Comparison of ENCODE assay signal across 8 cellular contexts in genomic region chr2:38315707-38316333, GRCh38.
DNase-seq lines count a peak whose midpoint lies in the region; ATAC-seq and TF ChIP-seq lines count a peak whose summit lies in the region.

No MANE protein-coding gene starts in this region.

- H3K9me3 ChIP-seq in muscle layer of colon (ENCODE audit: low read length), result no peaks in the 10 kb centered on the region

- ATAC-seq in GM18870 (IDR thresholded peaks at IDR 0.05; ENCODE audit: unreplicated experiment), result no peak

- H3K4me3 ChIP-seq in HL-60 (replicated peaks; ENCODE audit: insufficient read depth, low read length) (no peak overlapping the region), muscle layer of colon (ENCODE audit: low read depth in 1 of 2, low read length in 2 of 2) (no peak overlapping the region)

- H3K27me3 ChIP-seq in HL-60 (ENCODE audit: insufficient read depth, poor library complexity, severe bottlenecking) (no peaks in the 10 kb centered on the region), muscle layer of colon (ENCODE audit: control insufficient read depth in 1 of 2, insufficient read depth in 2 of 2, low read length in 2 of 2) (no peaks in the 10 kb centered on the region)

- peak; percentile 48 for TF ChIP-seq CTCF in HL-60 (IDR thresholded peaks at IDR 0.05; ENCODE audit: insufficient read depth, low read length)

- peak; percentile 45 for DNase-seq in DMS79 treated with DMSO at 0.1 percent for 48 hours (lab: John Stamatoyannopoulos, UW)
- DNase-seq in DMS79 (lab: John Stamatoyannopoulos, UW), result no peak
- peak; percentile 12 to 18 for DNase-seq in HL-60 (ENCODE audit: low read depth in 1 of 2, low spot score in 1 of 2)
- DNase-seq in RKO (ENCODE audit: low spot score), result peak; percentile 66
- peak; percentile 50 for DNase-seq in epidermal melanocyte (ENCODE audit: insufficient read length, low spot score)
- DNase-seq in T-helper 9 cell, result no peak

- H3K36me3 ChIP-seq in muscle layer of colon (ENCODE audit: insufficient read depth, low read length), result peaks cover 52% of the 10 kb centered on the region

- peaks cover 18% of the 10 kb centered on the region for H3K4me1 ChIP-seq in muscle layer of colon (ENCODE audit: insufficient read depth, low read length)

- no peak overlapping the region for H3K27ac ChIP-seq in HL-60 (replicated peaks)
- H3K27ac ChIP-seq in muscle layer of colon (ENCODE audit: low read depth, low read length), result peak overlapping the region; percentile 48

- H3K9ac ChIP-seq in muscle layer of colon (ENCODE audit: low read length), result no peak overlapping the region

Comparison
In these comparisons a context has a peak if more than half of its experiments do, and no peak if none do; other contexts are left out.
1. DNase-seq: peak in DMS79 treated with DMSO at 0.1 percent for 48 hours (single experiment), HL-60 (2 of 2), RKO (single experiment) and epidermal melanocyte (single experiment); none in DMS79 (single experiment) and T-helper 9 cell (single experiment).